ENCODE assay signal across 18 cellular contexts in genomic region chr16:5200123-5200522, GRCh38.
"Had no signal": no experiment of that assay in that cellular context is flagged by ENCODE, and none has a peak within 500 bp of the region (broad histone marks: within the 10 kb centered on the region; RNA-seq: fewer than 3 reads in every experiment).

No MANE protein-coding gene starts in this region.

- H3K9me3 ChIP-seq: SK-N-SH had no signal

- H3K9ac ChIP-seq: SK-N-SH had no signal

- DNase-seq: KBM-7, MV-4-11, NCI-H1048, NCI-H1105 treated with DMSO at 0.1 percent for 48 hours, NCI-H1417 treated with DMSO at 0.1 percent for 48 hours, NCI-H146, NCI-H1694 treated with DMSO at 0.1 percent for 48 hours, NCI-H1930, NCI-H2081, NCI-H2107, NCI-H2227 treated with DMSO at 0.1 percent for 48 hours, NCI-H524, NCI-H526 treated with DMSO at 0.1 percent for 48 hours, NCI-H748 treated with DMSO at 0.1 percent for 48 hours, RPMI8226, SHP77, SK-N-SH had no signal

- H3K4me2 ChIP-seq: SK-N-SH had no signal

- H3K27ac ChIP-seq: HL-60 had no signal
